10 cellular contexts compared by ENCODE assay signal in genomic region chr22:37154925-37155712, GRCh38. TPM values are rescaled to one million over a fixed set of nuclear protein-coding genes. Genes with fewer than 3 reads are reported as not detected.
DNase-seq lines count a peak whose midpoint lies in the region; ATAC-seq and TF ChIP-seq lines count a peak whose summit lies in the region.
"Had no signal": no experiment of that assay in that cellular context is flagged by ENCODE, and none has a peak within 500 bp of the region (broad histone marks: within the 10 kb centered on the region; RNA-seq: fewer than 3 reads in every experiment).

No MANE protein-coding gene starts in this region.

- no peak overlapping the region for H3K56ac ChIP-seq in mesendoderm (ENCODE audit: low read length)

- H2BK5ac ChIP-seq in mesendoderm (ENCODE audit: low read length), result no peak overlapping the region

- DNase-seq in ELR (ENCODE audit: low read depth) (peak; percentile 58), mesendoderm (peak; percentile 40), nucleus accumbens (lab: John Stamatoyannopoulos, UW) (no peak), GM13976 (ENCODE audit: low spot score) (no peak), DMS 273 (lab: John Stamatoyannopoulos, UW; ENCODE audit: unreplicated experiment) (no peak)
- DNase-seq in activated T-cell treated with anti-CD3 and anti-CD28 coated beads, Interleukin-2, amount 50 U/mL, for 48 hours, result peak; percentile 56 to 60
- DNase-seq: activated gamma-delta T cell, NCI-H2171 treated with DMSO at 0.1 percent for 48 hours had no signal

- no peak overlapping the region for H2BK15ac ChIP-seq in mesendoderm (replicated peaks; ENCODE audit: low read depth)

- no peak overlapping the region for H3K27ac ChIP-seq in mesendoderm (ENCODE audit: low read depth, low read length)
- H3K27ac ChIP-seq: PC-9 had no signal

- in situ Hi-C loops in GM13976 (cut with MboI; ENCODE audit: low sequenced_read_pairs, unreplicated experiment), result no loop called here

- no peak overlapping the region for H3K18ac ChIP-seq in mesendoderm (ENCODE audit: low read length)

- no peak overlapping the region for H3K4me2 ChIP-seq in mesendoderm (ENCODE audit: low read length)
- H3K4me2 ChIP-seq: PC-9 had no signal

- peak; percentile 46 for ATAC-seq in GM21619 (IDR thresholded peaks at IDR 0.05; ENCODE audit: unreplicated experiment)

- H3K4me1 ChIP-seq in mesendoderm (ENCODE audit: control insufficient read depth, low read depth, low read length), result no peaks in the 10 kb centered on the region

- H3K79me2 ChIP-seq in mesendoderm (ENCODE audit: control insufficient read depth, insufficient read depth, low read length), result no peaks in the 10 kb centered on the region

- 100% methylated on average over 1 of the region's 7 CpGs for WGBS in mesendoderm (ENCODE audit: extremely low coverage, insufficient coverage, low lambda C conversion rate)

- no peak for TF ChIP-seq CTCF in GM13976 (IDR thresholded peaks at IDR 0.05; ENCODE audit: borderline replicate concordance, control extremely low read depth, extremely low read depth, insufficient read depth, missing control alignments)

- no peaks in the 10 kb centered on the region for H3K27me3 ChIP-seq in mesendoderm (ENCODE audit: insufficient read depth, low read length, poor library complexity)

- no peak overlapping the region for H2BK120ac ChIP-seq in mesendoderm (ENCODE audit: low read depth, low read length)

- no peak overlapping the region for H3K4ac ChIP-seq in mesendoderm (ENCODE audit: low read depth, low read length)

- no peak overlapping the region for H2AK5ac ChIP-seq in mesendoderm (ENCODE audit: low read length)

- H3K4me3 ChIP-seq in mesendoderm (ENCODE audit: low read length), result no peak overlapping the region
- H3K4me3 ChIP-seq: PC-9 had no signal

- H3K79me1 ChIP-seq in mesendoderm (ENCODE audit: low read length), result no peaks in the 10 kb centered on the region

- H3K36me3 ChIP-seq in mesendoderm (ENCODE audit: control insufficient read depth, insufficient read depth, low read length), result no peaks in the 10 kb centered on the region

- no peak overlapping the region for H4K5ac ChIP-seq in mesendoderm (ENCODE audit: low read length)

- no peak overlapping the region for H3K23ac ChIP-seq in mesendoderm (ENCODE audit: low read length)

- H3K9ac ChIP-seq in mesendoderm (ENCODE audit: low read length), result no peak overlapping the region

- H4K8ac ChIP-seq in mesendoderm (ENCODE audit: low read depth, low read length), result no peak overlapping the region

RNA-seq across cellular contexts. Expression of gene IL2RB, which starts 5.4 kb away (rescaled TPM):
- polyA plus RNA-seq in mesendoderm (2013, experiment 1 of 2), result 1.2 TPM
- polyA plus RNA-seq in mesendoderm (2013, experiment 2 of 2), result 1.2 TPM

RNA-seq across cellular contexts. Expression of gene C1QTNF6, which starts 32.9 kb away (rescaled TPM):
- polyA plus RNA-seq in mesendoderm (2013, experiment 1 of 2), result 1.8 TPM
- 2.5 TPM for polyA plus RNA-seq in mesendoderm (2013, experiment 2 of 2)

RNA-seq across cellular contexts. Expression of gene TMPRSS6, which starts 45.6 kb away (rescaled TPM):
- polyA plus RNA-seq in mesendoderm (2013, experiment 1 of 2), result 0.03 TPM
- not detected for polyA plus RNA-seq in mesendoderm (2013, experiment 2 of 2)

RNA-seq across cellular contexts. Expression of gene SSTR3, which starts 57.2 kb away (rescaled TPM):
- 0.03 TPM for polyA plus RNA-seq in mesendoderm (2013, experiment 1 of 2)
- polyA plus RNA-seq in mesendoderm (2013, experiment 2 of 2), result 0.01 TPM

Comparison
In these comparisons a context has a peak if more than half of its experiments do, and no peak if none do; other contexts are left out.
1. DNase-seq: peak in ELR (single experiment), activated T-cell treated with anti-CD3 and anti-CD28 coated beads, Interleukin-2, amount 50 U/mL, for 48 hours (2 of 2) and mesendoderm (single experiment); none in nucleus accumbens (0 of 56), GM13976 (single experiment) and DMS 273 (single experiment).